Comparison of ENCODE assay signal across 12 cellular contexts in genomic region chr2:37637122-37637875, GRCh38. TPM values are rescaled to one million over a fixed set of nuclear protein-coding genes. Genes with fewer than 3 reads are reported as not detected.
DNase-seq lines count a peak whose midpoint lies in the region; ATAC-seq and TF ChIP-seq lines count a peak whose summit lies in the region.
"Had no signal": no experiment of that assay in that cellular context is flagged by ENCODE, and none has a peak within 500 bp of the region (broad histone marks: within the 10 kb centered on the region; RNA-seq: fewer than 3 reads in every experiment).

No MANE protein-coding gene starts in this region.

- no peaks in the 10 kb centered on the region for H4K20me1 ChIP-seq in GM23248 (ENCODE audit: insufficient read depth)

- peaks cover 0 to 2% (median 0%) of the 10 kb centered on the region in 3 donors for H3K27me3 Mint-ChIP-seq in immature natural killer cell (ENCODE audit: low read depth in 3 of 3)

- peaks cover 77% of the 10 kb centered on the region for H3F3A ChIP-seq in GM23248 (ENCODE audit: insufficient read depth)

- no peaks in the 10 kb centered on the region for H3K27me3 ChIP-seq in BJ (ENCODE audit: control insufficient read depth, insufficient read depth, low read length)
- no peaks in the 10 kb centered on the region for H3K27me3 ChIP-seq in GM23248 (replicated peaks; ENCODE audit: insufficient read depth)
- no peaks in the 10 kb centered on the region for H3K27me3 ChIP-seq in vagina

- H3K4me3 ChIP-seq in BJ (ENCODE audit: low read depth, low read length) (no peak overlapping the region), GM23248 (no peak overlapping the region), vagina (no peak overlapping the region)

- no peak for TF ChIP-seq POLR2A in vagina (IDR thresholded peaks at IDR 0.05)

- peaks cover 1% of the 10 kb centered on the region; the same call in 1 of the 2 replicates for H3K36me3 ChIP-seq in BJ (ENCODE audit: control insufficient read depth, insufficient read depth, low read length)
- peaks cover 16% of the 10 kb centered on the region for H3K36me3 ChIP-seq in GM23248 (ENCODE audit: low read depth)
- H3K36me3 ChIP-seq in vagina = no peaks in the 10 kb centered on the region

- H3K4me2 ChIP-seq in GM23248 (ENCODE audit: unreplicated experiment) = peak overlapping the region; percentile 39

- POLR2A ChIA-PET in BJ (lab: Charles Lee) = no interaction called here

- peak overlapping the region; percentile 5; the same call in 1 of the 2 replicates for H3K9ac ChIP-seq in GM23248

- H3K27ac ChIP-seq in GM23248 (peak overlapping the region; percentile 86), vagina (no peak overlapping the region)

- no peaks in the 10 kb centered on the region for H3K9me2 ChIP-seq in GM23248 (ENCODE audit: insufficient read depth)

- H3K4me3 Mint-ChIP-seq in immature natural killer cell = peak overlapping the region in 3 of 5 donors; percentile 9 to 67 (median 34)

- H3K4me1 ChIP-seq in GM23248 (ENCODE audit: insufficient read depth) (peaks cover 84% of the 10 kb centered on the region), vagina (peaks cover 16% of the 10 kb centered on the region)

- H3K9me3 ChIP-seq in GM23248 (ENCODE audit: low read depth) (no peaks in the 10 kb centered on the region), vagina (no peaks in the 10 kb centered on the region)

- 31 to 36% methylated on average over 6 of the region's 6 CpGs for WGBS in GM23248 (ENCODE audit: low coverage in 1 of 2, low lambda C conversion rate in 2 of 2, missing lambda C conversion rate in 2 of 2), 2 experiments

- H3K27ac Mint-ChIP-seq in immature natural killer cell = peak overlapping the region; percentile 91 to 97 (median 97)

- H2AFZ ChIP-seq in GM23248 = no peak overlapping the region

- H3K79me2 ChIP-seq in GM23248 (ENCODE audit: insufficient read depth) = peaks cover 3% of the 10 kb centered on the region

- no peak for DNase-seq in BJ (ENCODE audit: low read depth)
- peak; percentile 57 for DNase-seq in GM23248
- no peak for DNase-seq in immature natural killer cell
- DNase-seq in NCI-H1105 treated with DMSO at 0.1 percent for 48 hours (lab: John Stamatoyannopoulos, UW) = no peak
- no peak for DNase-seq in GF-D8 (lab: John Stamatoyannopoulos, UW)
- no peak for DNase-seq in vagina (ENCODE audit: extremely low spot score in 2 of 2)
- no peak for DNase-seq in NCI-H446 (lab: John Stamatoyannopoulos, UW)
- DNase-seq: left ventricle myocardium superior; NCI-H510A; stimulated activated CD4-positive, alpha-beta T cell treated with anti-CD3 and anti-CD28 coated beads, Interleukin-1b, Interleukin-23, amount 100 ng/mL, for 48 hours; stimulated activated naive CD4-positive, alpha-beta T cell treated with Interleukin-2 at 50 U/mL for 16 hours had no signal

- CTCF ChIA-PET in BJ (lab: Yijun Ruan, JAX) = interaction anchor here (0.9 to 1.3 kb wide), 2 partner anchors 127 to 223 kb away, joined by 3 read pairs; no protein-coding TSS in a partner anchor

- TF ChIP-seq CTCF in BJ (IDR thresholded peaks at IDR 0.05; ENCODE audit: insufficient read depth, low read depth, low read length) (peak; percentile 33), vagina (IDR thresholded peaks at IDR 0.05) (no peak)

- intact Hi-C loops in vagina (cut with DNase I) = no loop called here

- peaks cover 18 to 24% (median 23%) of the 10 kb centered on the region in 3 donors for H3K36me3 Mint-ChIP-seq in immature natural killer cell

- peaks cover 88 to 95% of the 10 kb centered on the region in 2 donors for H3K4me1 Mint-ChIP-seq in immature natural killer cell

- H3K9me3 Mint-ChIP-seq in immature natural killer cell = no peaks in the 10 kb centered on the region

- in situ Hi-C loops in GM23248 (cut with MboI) = no loop called here

- ATAC-seq in SK-N-SH treated with all-trans-retinoic acid at 6 μM for 48 hours = peak; percentile 10
- ATAC-seq: left ventricle myocardium superior had no signal

TF ChIP-seq in SK-N-SH treated with all-trans-retinoic acid at 6 μM for 48 hours, 23 proteins besides CTCF, POLR2A, EP300 and RAD21 (continues in another document):
- no peak for TF ChIP-seq PATZ1 (CRISPR knock-in tag; IDR thresholded peaks at IDR 0.05; ENCODE audit: borderline replicate concordance)
- no peak for TF ChIP-seq ESRRG (CRISPR knock-in tag; IDR thresholded peaks at IDR 0.05)
- no peak for TF ChIP-seq ZFP3 (CRISPR knock-in tag; IDR thresholded peaks at IDR 0.05)
- TF ChIP-seq ISL1 (CRISPR knock-in tag; IDR thresholded peaks at IDR 0.05) = no peak
- no peak for TF ChIP-seq CSRNP3 (CRISPR knock-in tag; IDR thresholded peaks at IDR 0.05)
- TF ChIP-seq ARNTL (CRISPR knock-in tag; IDR thresholded peaks at IDR 0.05; ENCODE audit: borderline replicate concordance, low read depth) = no peak
- TF ChIP-seq SNAI2 (CRISPR knock-in tag; IDR thresholded peaks at IDR 0.05) = no peak
- no peak for TF ChIP-seq GLIS3 (CRISPR knock-in tag; IDR thresholded peaks at IDR 0.05)
- no peak for TF ChIP-seq CSDC2 (CRISPR knock-in tag; IDR thresholded peaks at IDR 0.05)
- TF ChIP-seq TSHZ2 (CRISPR knock-in tag; IDR thresholded peaks at IDR 0.05) = no peak
- TF ChIP-seq CREB5 (CRISPR knock-in tag; IDR thresholded peaks at IDR 0.05; ENCODE audit: low read depth) = no peak
- no peak for TF ChIP-seq BACH2 (CRISPR knock-in tag; IDR thresholded peaks at IDR 0.05; ENCODE audit: borderline replicate concordance)
- TF ChIP-seq TCF4 (CRISPR knock-in tag; IDR thresholded peaks at IDR 0.05; ENCODE audit: borderline replicate concordance) = no peak
- no peak for TF ChIP-seq OSR1 (CRISPR knock-in tag; IDR thresholded peaks at IDR 0.05)

RNA-seq across cellular contexts. Expression of gene CDC42EP3, which starts 34.1 kb away (rescaled TPM):
- 191 and 197 TPM in 2 replicates for polyA plus RNA-seq in BJ (2011; rRNA removed)
- 125 and 201 TPM in 2 replicates for polyA minus RNA-seq in BJ (2011; rRNA and poly(A)+ RNA removed)
- 144 and 166 TPM in 2 replicates for total RNA-seq in GM23248 (2014; rRNA removed; shearing (Covaris generic))
- 289 and 295 TPM in 2 replicates for polyA plus RNA-seq in GM23248 (2016; fragmentation: Nextera tagmentation; extraction: Ambion mirVana)
- polyA plus RNA-seq in immature natural killer cell = 100 to 1,000 TPM in 1 of 3 donors, 10 to 100 TPM in 2; 80.7 to 170 (median 81.3) TPM
- 44.4 TPM for total RNA-seq in vagina
